ENCODE assay signal across 15 cellular contexts in the genomic region with DNA sequence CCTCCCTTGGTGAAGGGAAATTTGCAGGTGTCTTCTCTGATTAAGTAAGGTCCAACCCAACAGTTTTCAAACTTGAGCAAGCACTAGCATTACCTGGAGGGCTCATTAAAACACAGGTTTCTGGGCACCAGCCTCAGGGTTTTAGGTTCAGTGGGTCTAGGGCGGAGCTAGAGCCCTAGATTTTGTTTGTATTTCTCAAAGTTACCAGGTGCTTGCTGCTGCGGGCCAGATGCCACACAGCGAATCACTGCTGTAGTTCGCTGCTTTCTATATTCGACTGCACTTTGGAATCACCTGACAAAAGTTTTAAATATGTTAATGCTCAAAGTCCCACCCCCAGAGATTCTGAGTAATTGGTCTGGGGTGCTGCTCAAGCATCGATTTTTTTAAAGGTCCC. TPM values are rescaled to one million over a fixed set of nuclear protein-coding genes. Genes with fewer than 3 reads are reported as not detected.
A peak's percentile ranks its signal among the peaks of the same experiment; 100 is the strongest.
DNase-seq lines count a peak whose midpoint lies in the region; ATAC-seq and TF ChIP-seq lines count a peak whose summit lies in the region.
"Had no signal": no experiment of that assay in that cellular context is flagged by ENCODE, and none has a peak within 500 bp of the region (broad histone marks: within the 10 kb centered on the region; RNA-seq: fewer than 3 reads in every experiment).

No MANE protein-coding gene starts in this region.

- H3K36me3 Mint-ChIP-seq in type B pancreatic cell: no peaks in the 10 kb centered on the region
- H3K36me3 Mint-ChIP-seq: activated CD8-positive, alpha-beta memory T cell treated with anti-CD3 and anti-CD28 coated beads, Interleukin-2, amount 10 ng/mL, durations not matched to agents 7 days and 5 days had no signal

- no peak for ATAC-seq in HG03571 (IDR thresholded peaks at IDR 0.05; ENCODE audit: unreplicated experiment)
- ATAC-seq: activated CD8-positive, alpha-beta memory T cell treated with anti-CD3 and anti-CD28 coated beads, Interleukin-2, amount 10 ng/mL, durations not matched to agents 7 days and 5 days had no signal

- no peak for TF ChIP-seq CTCF in esophagus muscularis mucosa (IDR thresholded peaks at IDR 0.05)
- no peak for TF ChIP-seq CTCF in type B pancreatic cell (conservative IDR thresholded peaks at IDR 0.05)

- H3K4me1 ChIP-seq in esophagus muscularis mucosa (peaks cover 4 to 67% (median 55%) of the 10 kb centered on the region in 4 donors), mesodermal cell (ENCODE audit: control insufficient read depth, insufficient read depth, low read length, poor library complexity, severe bottlenecking) (no peaks in the 10 kb centered on the region)

- H3K27ac ChIP-seq in esophagus muscularis mucosa (replicated peaks in 1 of 4) (peak overlapping the region; percentile 59 to 82 (median 79)), mesodermal cell (ENCODE audit: low read depth, low read length, severe bottlenecking) (no peak overlapping the region)
- H3K27ac ChIP-seq: 22Rv1 had no signal

- H3K4me3 Mint-ChIP-seq in type B pancreatic cell: peak overlapping the region; percentile 89
- H3K4me3 Mint-ChIP-seq: activated CD8-positive, alpha-beta memory T cell treated with anti-CD3 and anti-CD28 coated beads, Interleukin-2, amount 10 ng/mL, durations not matched to agents 7 days and 5 days; central memory CD8-positive, alpha-beta T cell had no signal

- DNase-seq in DMS 273 (lab: John Stamatoyannopoulos, UW; ENCODE audit: unreplicated experiment) (peak; percentile 21), DMS 273 treated with DMSO at 0.1 percent for 48 hours (lab: John Stamatoyannopoulos, UW) (no peak), esophagus muscularis mucosa (ENCODE audit: extremely low spot score) (no peak), type B pancreatic cell (ENCODE audit: extremely low spot score, unreplicated experiment) (no peak), head of caudate nucleus (no peak), GM03348 (ENCODE audit: low spot score) (no peak)
- DNase-seq: activated CD8-positive, alpha-beta memory T cell treated with anti-CD3 and anti-CD28 coated beads, Interleukin-2, amount 10 ng/mL, durations not matched to agents 7 days and 5 days; mammary epithelial cell; MV-4-11; SK-N-SH; stimulated activated CD4-positive, alpha-beta T cell treated with anti-CD3 and anti-CD28 coated beads, Interleukin-4, amount 100 ng/mL, for 24 hours had no signal

- intact Hi-C loops in esophagus muscularis mucosa (cut with DNase I) (loop anchor here (10.0 kb wide), 1 partner anchor 122 kb away; no protein-coding TSS in a partner anchor), head of caudate nucleus (cut with DNase I) (no loop called here)

- WGBS in esophagus muscularis mucosa: 29% methylated on average over 6 of the region's 6 CpGs
- 18 to 24% methylated on average over 3 to 5 of the region's 6 CpGs for WGBS in mesodermal cell (ENCODE audit: insufficient coverage in 2 of 2), 2 experiments

- H3K4me1 Mint-ChIP-seq in type B pancreatic cell (ENCODE audit: unreplicated experiment): peaks cover 9% of the 10 kb centered on the region
- H3K4me1 Mint-ChIP-seq: activated CD8-positive, alpha-beta memory T cell treated with anti-CD3 and anti-CD28 coated beads, Interleukin-2, amount 10 ng/mL, durations not matched to agents 7 days and 5 days; central memory CD8-positive, alpha-beta T cell had no signal

- H3K27me3 Mint-ChIP-seq in type B pancreatic cell: peaks cover 39% of the 10 kb centered on the region
- H3K27me3 Mint-ChIP-seq: activated CD8-positive, alpha-beta memory T cell treated with anti-CD3 and anti-CD28 coated beads, Interleukin-2, amount 10 ng/mL, durations not matched to agents 7 days and 5 days; central memory CD8-positive, alpha-beta T cell had no signal

- H3K27ac Mint-ChIP-seq in type B pancreatic cell: no peak overlapping the region
- H3K27ac Mint-ChIP-seq: activated CD8-positive, alpha-beta memory T cell treated with anti-CD3 and anti-CD28 coated beads, Interleukin-2, amount 10 ng/mL, durations not matched to agents 7 days and 5 days had no signal

- H3K9me3 Mint-ChIP-seq in type B pancreatic cell: no peaks in the 10 kb centered on the region

- peak overlapping the region; percentile 61 to 72 (median 66) for H3K4me3 ChIP-seq in esophagus muscularis mucosa
- H3K4me3 ChIP-seq in mesodermal cell (ENCODE audit: extremely low read depth, insufficient read depth, low read length, poor library complexity, severe bottlenecking): peak overlapping the region; percentile 37

- no peak for TF ChIP-seq EP300 in esophagus muscularis mucosa (IDR thresholded peaks at IDR 0.05)

- H3K36me3 ChIP-seq in esophagus muscularis mucosa (no peaks in the 10 kb centered on the region), mesodermal cell (ENCODE audit: control insufficient read depth, insufficient read depth, low read length) (no peaks in the 10 kb centered on the region)

- no peaks in the 10 kb centered on the region for H3K27me3 ChIP-seq in esophagus muscularis mucosa

- TF ChIP-seq POLR2A in esophagus muscularis mucosa (IDR thresholded peaks at IDR 0.05; ENCODE audit: low read depth): no peak

- H3K9me3 ChIP-seq in esophagus muscularis mucosa: no peaks in the 10 kb centered on the region
- no peaks in the 10 kb centered on the region for H3K9me3 ChIP-seq in mesodermal cell (ENCODE audit: control insufficient read depth, low read length)
- H3K9me3 ChIP-seq: SK-N-SH had no signal

RNA-seq across cellular contexts. Expression of a gene that starts 0.8 kb away (rescaled TPM):
- total RNA-seq in esophagus muscularis mucosa (10 to 100 TPM in 1 of 4 donors, 1 to 10 TPM in 3; 8.3 to 22.2 (median 9.0) TPM), type B pancreatic cell (ENCODE audit: low replicate concordance) (12.2 and 12.8 TPM in 2 replicates)
- polyA plus RNA-seq in mesodermal cell (2013, experiment 1 of 2): 0.66 TPM
- 1.3 TPM for polyA plus RNA-seq in mesodermal cell (2013, experiment 2 of 2)
- total RNA-seq: activated CD8-positive, alpha-beta memory T cell treated with anti-CD3 and anti-CD28 coated beads, Interleukin-2, amount 10 ng/mL, durations not matched to agents 7 days and 5 days had no signal
- polyA plus RNA-seq: mammary epithelial cell had no signal
